Comparison of ENCODE assay signal across 23 cellular contexts in the genomic region with DNA sequence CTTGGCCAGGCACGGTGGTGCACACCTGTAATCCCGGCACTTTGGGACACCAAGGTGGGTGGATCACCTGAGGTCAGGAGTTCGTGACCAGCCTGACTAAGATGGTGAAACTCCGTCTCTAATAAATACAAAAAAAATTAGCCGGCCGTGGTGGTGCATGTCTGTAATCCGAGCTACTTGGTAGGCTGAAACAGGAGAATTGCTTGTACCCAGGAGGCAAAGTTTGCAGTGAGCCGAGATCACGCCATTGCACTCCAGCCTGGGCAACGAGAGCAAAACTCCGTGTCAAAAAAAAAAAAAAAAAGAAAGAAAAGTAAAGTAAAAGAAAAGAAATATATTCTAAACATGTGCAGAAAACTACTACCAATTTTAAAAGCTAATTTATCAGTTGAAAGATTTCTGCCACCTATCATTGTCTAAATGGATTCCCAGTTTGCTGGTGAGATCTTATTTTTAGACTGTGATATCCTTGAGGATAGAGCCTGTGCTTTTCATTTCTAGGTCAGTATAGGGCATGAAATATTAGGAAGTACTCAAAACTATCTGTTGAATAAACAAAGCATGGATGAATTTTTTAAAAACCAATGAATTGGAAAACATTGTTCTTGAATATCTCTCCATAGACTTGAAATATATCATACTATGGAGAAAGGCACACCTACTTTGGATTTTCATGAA.
DNase-seq lines count a peak whose midpoint lies in the region; ATAC-seq and TF ChIP-seq lines count a peak whose summit lies in the region.
"Had no signal": no experiment of that assay in that cellular context is flagged by ENCODE, and none has a peak within 500 bp of the region (broad histone marks: within the 10 kb centered on the region; RNA-seq: fewer than 3 reads in every experiment).

No MANE protein-coding gene starts in this region.

- ATAC-seq in left ventricle myocardium superior (peak; percentile 26), right cardiac atrium (no peak), gastrocnemius medialis (peak; percentile 66 to 72), mucosa of descending colon (no peak)
- ATAC-seq in activated CD8-positive, alpha-beta T cell treated with anti-CD3 and anti-CD28 coated beads for 36 hours, result no peak
- ATAC-seq: GM12878 had no signal

- no peaks in the 10 kb centered on the region for H3K36me3 Mint-ChIP-seq in activated CD8-positive, alpha-beta T cell treated with anti-CD3 and anti-CD28 coated beads for 36 hours (ENCODE audit: low read depth)
- H3K36me3 Mint-ChIP-seq: CD14-positive monocyte; CD8-positive, alpha-beta memory T cell had no signal

- H3K4me3 ChIP-seq in right cardiac atrium (ENCODE audit: low read length), result no peak overlapping the region
- H3K4me3 ChIP-seq in gastrocnemius medialis, result peak overlapping the region; percentile 7 to 25 (median 20)
- H3K4me3 ChIP-seq in mucosa of descending colon, result no peak overlapping the region
- H3K4me3 ChIP-seq: BLaER1 treated with 17β-estradiol and CSF1 and Interleukin-3, amounts not matched to agents 10 nM and 100 nM; GM12878; GM23248 had no signal

- no peak overlapping the region for H3K4me3 Mint-ChIP-seq in activated CD8-positive, alpha-beta T cell treated with anti-CD3 and anti-CD28 coated beads for 36 hours
- H3K4me3 Mint-ChIP-seq: CD14-positive monocyte; CD4-positive, alpha-beta T cell; CD8-positive, alpha-beta memory T cell had no signal

- no peaks in the 10 kb centered on the region for H3K9me3 Mint-ChIP-seq in activated CD8-positive, alpha-beta T cell treated with anti-CD3 and anti-CD28 coated beads for 36 hours
- H3K9me3 Mint-ChIP-seq: CD4-positive, alpha-beta T cell had no signal

- TF ChIP-seq CTCF in gastrocnemius medialis (IDR thresholded peaks at IDR 0.05 in 4 of 5, conservative IDR thresholded peaks at IDR 0.05 in 1 of 5) (no peak), mucosa of descending colon (IDR thresholded peaks at IDR 0.05) (no peak)
- no peak for TF ChIP-seq CTCF in activated CD8-positive, alpha-beta T cell treated with anti-CD3 and anti-CD28 coated beads for 36 hours (IDR thresholded peaks at IDR 0.05)

- H3K27me3 Mint-ChIP-seq in activated CD8-positive, alpha-beta T cell treated with anti-CD3 and anti-CD28 coated beads for 36 hours, result no peaks in the 10 kb centered on the region
- H3K27me3 Mint-ChIP-seq: CD4-positive, alpha-beta T cell; CD8-positive, alpha-beta memory T cell had no signal

- DNase-seq in NCI-H2171 treated with DMSO at 0.1 percent for 48 hours (lab: John Stamatoyannopoulos, UW) (peak; percentile 3), NCI-H2171 (lab: John Stamatoyannopoulos, UW) (no peak), left ventricle myocardium superior (no peak), right cardiac atrium (no peak), gastrocnemius medialis (no peak), mucosa of descending colon (no peak)
- no peak for DNase-seq in activated CD8-positive, alpha-beta T cell treated with anti-CD3 and anti-CD28 coated beads for 36 hours
- DNase-seq: ACHN; AML-193; BE2C; CD4-positive, alpha-beta T cell; CD8-positive, alpha-beta memory T cell; DMS 273 treated with DMSO at 0.1 percent for 48 hours; DMS79; EL; GDM1; GM23248; H7; HCEC 1CT had no signal

- H3K36me3 ChIP-seq in gastrocnemius medialis (no peaks in the 10 kb centered on the region), mucosa of descending colon (ENCODE audit: low read depth) (no peaks in the 10 kb centered on the region)
- H3K36me3 ChIP-seq: BE2C; BLaER1 treated with 17β-estradiol and CSF1 and Interleukin-3, amounts not matched to agents 10 nM and 100 nM had no signal

- no peaks in the 10 kb centered on the region for H3K4me1 Mint-ChIP-seq in activated CD8-positive, alpha-beta T cell treated with anti-CD3 and anti-CD28 coated beads for 36 hours (ENCODE audit: low read depth)
- H3K4me1 Mint-ChIP-seq: CD14-positive monocyte; CD8-positive, alpha-beta memory T cell had no signal

- H3K4me1 ChIP-seq in right cardiac atrium (ENCODE audit: control insufficient read depth, insufficient read depth, low read length) (peaks cover 11% of the 10 kb centered on the region), gastrocnemius medialis (peaks cover 2 to 14% of the 10 kb centered on the region in 2 donors), mucosa of descending colon (ENCODE audit: low read depth) (no peaks in the 10 kb centered on the region)

- intact Hi-C loops in left ventricle myocardium superior (cut with micrococcal nuclease) (no loop called here), right cardiac atrium (cut with DNase I) (no loop called here), gastrocnemius medialis (cut with DNase I; ENCODE audit: low total_unique reads) (no loop called here), mucosa of descending colon (cut with DNase I, micrococcal nuclease) (no loop called here)
- intact Hi-C loops in activated CD8-positive, alpha-beta T cell treated with anti-CD3 and anti-CD28 coated beads for 36 hours (cut with micrococcal nuclease), result no loop called here

- WGBS in right cardiac atrium, result 84% methylated on average over 11 of the region's 11 CpGs

- in situ Hi-C loops in gastrocnemius medialis (cut with MboI; ENCODE audit: low sequenced_read_pairs in 4 of 4), result no loop called here

- TF ChIP-seq POLR2A in gastrocnemius medialis (IDR thresholded peaks at IDR 0.05), result no peak

- CTCF ChIA-PET in activated CD8-positive, alpha-beta T cell treated with anti-CD3 and anti-CD28 coated beads for 36 hours (lab: Charles Lee), result no interaction called here

- no peaks in the 10 kb centered on the region for H3K9me3 ChIP-seq in right cardiac atrium (ENCODE audit: control insufficient read depth, low read length)
- H3K9me3 ChIP-seq in gastrocnemius medialis, result no peaks in the 10 kb centered on the region
- no peaks in the 10 kb centered on the region for H3K9me3 ChIP-seq in mucosa of descending colon
- H3K9me3 ChIP-seq: BE2C; BLaER1 treated with 17β-estradiol and CSF1 and Interleukin-3, amounts not matched to agents 10 nM and 100 nM had no signal

- POLR2A ChIA-PET in activated CD8-positive, alpha-beta T cell treated with anti-CD3 and anti-CD28 coated beads for 36 hours (lab: Charles Lee), result no interaction called here

- no peak overlapping the region for H3K27ac Mint-ChIP-seq in activated CD8-positive, alpha-beta T cell treated with anti-CD3 and anti-CD28 coated beads for 36 hours
- H3K27ac Mint-ChIP-seq: CD14-positive monocyte; CD4-positive, alpha-beta T cell; CD8-positive, alpha-beta memory T cell had no signal

- H3K27ac ChIP-seq in right cardiac atrium (ENCODE audit: low read length), result no peak overlapping the region
- peak overlapping the region; percentile 2 to 73 (median 44) for H3K27ac ChIP-seq in gastrocnemius medialis
- H3K27ac ChIP-seq: 22Rv1; BLaER1 treated with 17β-estradiol and CSF1 and Interleukin-3, amounts not matched to agents 10 nM and 100 nM; GM23248 had no signal

- H3K27me3 ChIP-seq in right cardiac atrium (ENCODE audit: control insufficient read depth, insufficient read depth) (no peaks in the 10 kb centered on the region), gastrocnemius medialis (no peaks in the 10 kb centered on the region)
- H3K27me3 ChIP-seq: BE2C; BLaER1 treated with 17β-estradiol and CSF1 and Interleukin-3, amounts not matched to agents 10 nM and 100 nM had no signal

Comparison
In these comparisons a context has a peak if more than half of its experiments do, and no peak if none do; other contexts are left out.
1. ATAC-seq: peak in left ventricle myocardium superior (single experiment) and gastrocnemius medialis (2 of 2); none in right cardiac atrium (0 of 2), activated CD8-positive, alpha-beta T cell treated with anti-CD3 and anti-CD28 coated beads for 36 hours (single experiment) and mucosa of descending colon (single experiment).
2. H3K4me3 ChIP-seq: peak in gastrocnemius medialis (4 of 4); none in right cardiac atrium (single experiment) and mucosa of descending colon (single experiment).